Comparison of ENCODE assay signal across 25 cellular contexts in genomic region chr2:137638932-137639331, GRCh38.
"Had no signal": no experiment of that assay in that cellular context is flagged by ENCODE, and none has a peak within 500 bp of the region (broad histone marks: within the 10 kb centered on the region; RNA-seq: fewer than 3 reads in every experiment).

No MANE protein-coding gene starts in this region.

- H3K9me3 Mint-ChIP-seq: activated CD4-positive, alpha-beta T cell treated with anti-CD3 and anti-CD28 coated beads, Interleukin-2, amount 10 ng/mL, durations not matched to agents 7 days and 5 days; activated naive CD4-positive, alpha-beta T cell treated with anti-CD3 and anti-CD28 coated beads, Interleukin-2, amount 10 ng/mL, durations not matched to agents 7 days and 5 days; activated T-cell treated with anti-CD3 and anti-CD28 coated beads, Interleukin-2, amount 50 U/mL, for 24 hours; brain had no signal

- H3K36me3 ChIP-seq: ascending aorta, breast epithelium, cardiac muscle cell, colonic mucosa had no signal

- H3K27me3 Mint-ChIP-seq: activated CD4-positive, alpha-beta memory T cell treated with anti-CD3 and anti-CD28 coated beads, Interleukin-2, amount 10 ng/mL, durations not matched to agents 7 days and 5 days; activated CD4-positive, alpha-beta T cell treated with anti-CD3 and anti-CD28 coated beads, Interleukin-2, amount 10 ng/mL, durations not matched to agents 7 days and 5 days; activated naive CD4-positive, alpha-beta T cell treated with anti-CD3 and anti-CD28 coated beads, Interleukin-2, amount 10 ng/mL, durations not matched to agents 7 days and 5 days; activated naive CD8-positive, alpha-beta T cell treated with anti-CD3 and anti-CD28 coated beads, Interleukin-2, amount 10 ng/mL, durations not matched to agents 7 days and 5 days; activated T-cell treated with anti-CD3 and anti-CD28 coated beads, Interleukin-2, amount 50 U/mL, for 24 hours had no signal

- H3K27ac ChIP-seq: ascending aorta, breast epithelium, cardiac muscle cell, colonic mucosa had no signal

- H3K27ac Mint-ChIP-seq: activated CD4-positive, alpha-beta memory T cell treated with anti-CD3 and anti-CD28 coated beads, Interleukin-2, amount 10 ng/mL, durations not matched to agents 7 days and 5 days; activated CD4-positive, alpha-beta T cell treated with anti-CD3 and anti-CD28 coated beads, Interleukin-2, amount 10 ng/mL, durations not matched to agents 7 days and 5 days; activated naive CD4-positive, alpha-beta T cell treated with anti-CD3 and anti-CD28 coated beads, Interleukin-2, amount 10 ng/mL, durations not matched to agents 7 days and 5 days; activated naive CD4-positive, alpha-beta T cell treated with anti-CD3 and anti-CD28 coated beads, Interleukin-2, amount 50 U/mL, for 72 hours; activated naive CD8-positive, alpha-beta T cell treated with anti-CD3 and anti-CD28 coated beads, Interleukin-2, amount 10 ng/mL, durations not matched to agents 7 days and 5 days; activated T-cell treated with anti-CD3 and anti-CD28 coated beads, Interleukin-2, amount 50 U/mL, for 24 hours; activated T-cell treated with anti-CD3 and anti-CD28 coated beads, Interleukin-2, amount 50 U/mL, for 72 hours; brain had no signal

- H3K4me3 ChIP-seq: ascending aorta, breast epithelium, cardiac muscle cell, colonic mucosa had no signal

- DNase-seq: activated CD4-positive, alpha-beta memory T cell treated with anti-CD3 and anti-CD28 coated beads, Interleukin-2, amount 10 ng/mL, durations not matched to agents 7 days and 5 days; activated CD4-positive, alpha-beta T cell treated with anti-CD3 and anti-CD28 coated beads for 1 hour; activated CD4-positive, alpha-beta T cell treated with anti-CD3 and anti-CD28 coated beads for 4 hours; activated CD4-positive, alpha-beta T cell treated with anti-CD3 and anti-CD28 coated beads, Interleukin-2, amount 10 ng/mL, durations not matched to agents 7 days and 5 days; activated CD4-positive, alpha-beta T cell treated with anti-CD3 and anti-CD28 coated beads, Interleukin-2, amount 50 U/mL, for 4 hours; activated CD8-positive, alpha-beta memory T cell treated with anti-CD3 and anti-CD28 coated beads, Interleukin-2, amount 50 U/mL, for 48 hours; activated gamma-delta T cell; activated naive CD4-positive, alpha-beta T cell; activated naive CD4-positive, alpha-beta T cell treated with anti-CD3 and anti-CD28 coated beads, Interleukin-2, amount 10 ng/mL, durations not matched to agents 7 days and 5 days; activated naive CD8-positive, alpha-beta T cell treated with anti-CD3 and anti-CD28 coated beads, Interleukin-2, amount 10 ng/mL, durations not matched to agents 7 days and 5 days; activated T-cell treated with anti-CD3 and anti-CD28 coated beads for 4 hours; activated T-cell treated with anti-CD3 and anti-CD28 coated beads, Interleukin-2, amount 50 U/mL, for 24 hours; activated T-cell treated with anti-CD3 and anti-CD28 coated beads, Interleukin-2, amount 50 U/mL, for 72 hours; central memory CD4-positive, alpha-beta T cell; cerebellar nuclear complex; colonic mucosa; effector CD8-positive, alpha-beta T cell; foreskin fibroblast; T-helper 2 cell had no signal

- H3K4me1 Mint-ChIP-seq: activated CD4-positive, alpha-beta memory T cell treated with anti-CD3 and anti-CD28 coated beads, Interleukin-2, amount 10 ng/mL, durations not matched to agents 7 days and 5 days; activated CD4-positive, alpha-beta T cell treated with anti-CD3 and anti-CD28 coated beads, Interleukin-2, amount 10 ng/mL, durations not matched to agents 7 days and 5 days; activated naive CD4-positive, alpha-beta T cell treated with anti-CD3 and anti-CD28 coated beads, Interleukin-2, amount 10 ng/mL, durations not matched to agents 7 days and 5 days; activated naive CD8-positive, alpha-beta T cell treated with anti-CD3 and anti-CD28 coated beads, Interleukin-2, amount 10 ng/mL, durations not matched to agents 7 days and 5 days; brain had no signal

- H3K4me3 Mint-ChIP-seq: activated CD4-positive, alpha-beta memory T cell treated with anti-CD3 and anti-CD28 coated beads, Interleukin-2, amount 10 ng/mL, durations not matched to agents 7 days and 5 days; activated CD4-positive, alpha-beta T cell treated with anti-CD3 and anti-CD28 coated beads, Interleukin-2, amount 10 ng/mL, durations not matched to agents 7 days and 5 days; activated naive CD4-positive, alpha-beta T cell treated with anti-CD3 and anti-CD28 coated beads, Interleukin-2, amount 10 ng/mL, durations not matched to agents 7 days and 5 days; activated naive CD8-positive, alpha-beta T cell treated with anti-CD3 and anti-CD28 coated beads, Interleukin-2, amount 10 ng/mL, durations not matched to agents 7 days and 5 days; activated T-cell treated with anti-CD3 and anti-CD28 coated beads, Interleukin-2, amount 50 U/mL, for 24 hours; activated T-cell treated with anti-CD3 and anti-CD28 coated beads, Interleukin-2, amount 50 U/mL, for 72 hours; brain had no signal

- H3K4me1 ChIP-seq: ascending aorta, breast epithelium, colonic mucosa had no signal

- H3K27me3 ChIP-seq: ascending aorta, breast epithelium, cardiac muscle cell, colonic mucosa had no signal

- H3K36me3 Mint-ChIP-seq: activated naive CD4-positive, alpha-beta T cell treated with anti-CD3 and anti-CD28 coated beads, Interleukin-2, amount 10 ng/mL, durations not matched to agents 7 days and 5 days; activated naive CD4-positive, alpha-beta T cell treated with anti-CD3 and anti-CD28 coated beads, Interleukin-2, amount 50 U/mL, for 72 hours; activated naive CD8-positive, alpha-beta T cell treated with anti-CD3 and anti-CD28 coated beads, Interleukin-2, amount 10 ng/mL, durations not matched to agents 7 days and 5 days; brain had no signal

- ATAC-seq: activated naive CD4-positive, alpha-beta T cell treated with anti-CD3 and anti-CD28 coated beads, Interleukin-2, amount 50 U/mL, for 72 hours; activated T-cell treated with anti-CD3 and anti-CD28 coated beads, Interleukin-2, amount 50 U/mL, for 72 hours; esophagus mucosa had no signal

- H3K9me3 ChIP-seq: ascending aorta, breast epithelium, colonic mucosa had no signal
